ENCODE assay signal across 8 cellular contexts in genomic region chr10:125161570-125162139, GRCh38. TPM values are rescaled to one million over a fixed set of nuclear protein-coding genes. Genes with fewer than 3 reads are reported as not detected.
DNase-seq lines count a peak whose midpoint lies in the region; ATAC-seq and TF ChIP-seq lines count a peak whose summit lies in the region.

No MANE protein-coding gene starts in this region.

- no peaks in the 10 kb centered on the region; the same call in 1 of the 2 replicates for H3K27me3 ChIP-seq in GM06990 (replicated peaks; ENCODE audit: control insufficient read depth, insufficient read depth, low read length)

- ATAC-seq in HG02870 (IDR thresholded peaks at IDR 0.05; ENCODE audit: unreplicated experiment) (no peak), GM18502 (IDR thresholded peaks at IDR 0.05; ENCODE audit: poor library complexity, unreplicated experiment) (no peak), HG03108 (IDR thresholded peaks at IDR 0.05; ENCODE audit: unreplicated experiment) (no peak)

- H3K36me3 ChIP-seq in GM06990 (ENCODE audit: control insufficient read depth, insufficient read depth, low read length) (no peaks in the 10 kb centered on the region), SK-N-MC (ENCODE audit: insufficient read depth, low read length) (no peaks in the 10 kb centered on the region)

- TF ChIP-seq CTCF in GM06990 (IDR thresholded peaks at IDR 0.05; ENCODE audit: insufficient read depth, low read length, poor library complexity, severe bottlenecking) = peak; percentile 29
- TF ChIP-seq CTCF in fibroblast of the aortic adventitia (IDR thresholded peaks at IDR 0.05; ENCODE audit: insufficient read depth, low read length) = no peak
- TF ChIP-seq CTCF in osteocyte (IDR thresholded peaks at IDR 0.05) = no peak

- peak overlapping the region; percentile 81; the same call in 1 of the 2 replicates for H3K27ac ChIP-seq in SK-N-MC

- H3K4me3 ChIP-seq in GM06990 (replicated peaks; ENCODE audit: low read depth, low read length) (no peak overlapping the region), SK-N-MC (peak overlapping the region; percentile 77), fibroblast of the aortic adventitia (ENCODE audit: low read depth, low read length) (peak overlapping the region; percentile 70)

- no peaks in the 10 kb centered on the region for H3K36me3 Mint-ChIP-seq in osteocyte (ENCODE audit: unreplicated experiment)

- DNase-seq in GM06990 (ENCODE audit: extremely low read depth, insufficient read length) (no peak), SK-N-MC (ENCODE audit: low read depth, low spot score) (no peak), fibroblast of the aortic adventitia (ENCODE audit: low read depth) (peak; percentile 67), osteocyte (ENCODE audit: extremely low spot score, unreplicated experiment) (peak; percentile 85), HCEC 1CT (no peak)

- H3K27me3 Mint-ChIP-seq in osteocyte (ENCODE audit: unreplicated experiment) = no peaks in the 10 kb centered on the region

- no peaks in the 10 kb centered on the region for H3K9me3 ChIP-seq in SK-N-MC (ENCODE audit: low read depth, low read length)

- H3K4me1 Mint-ChIP-seq in osteocyte (ENCODE audit: unreplicated experiment) = peaks cover 15% of the 10 kb centered on the region

- H3K9ac ChIP-seq in SK-N-MC (ENCODE audit: insufficient read length) = peak overlapping the region; percentile 37

- H3K4me3 Mint-ChIP-seq in osteocyte (ENCODE audit: unreplicated experiment) = peak overlapping the region; percentile 77

- peak overlapping the region; percentile 54 for H3K27ac Mint-ChIP-seq in osteocyte (ENCODE audit: unreplicated experiment)

- no peaks in the 10 kb centered on the region for H3K9me3 Mint-ChIP-seq in osteocyte (ENCODE audit: unreplicated experiment)

RNA-seq across cellular contexts. Expression of gene CTBP2, which starts 1.3 kb away (rescaled TPM):
- total RNA-seq in fibroblast of the aortic adventitia (ENCODE audit: low replicate concordance) (37.9 and 45.4 TPM in 2 replicates), osteocyte (125 and 127 TPM in 2 replicates)

Comparison
In these comparisons a context has a peak if more than half of its experiments do, and no peak if none do; other contexts are left out.
1. DNase-seq: peak in fibroblast of the aortic adventitia (single experiment) and osteocyte (single experiment); none in GM06990 (single experiment), SK-N-MC (single experiment) and HCEC 1CT (single experiment).